In genomic region chr10:78072504-78072903, GRCh38 we compare ENCODE assay signal across 1 cellular context.
TF ChIP-seq lines count a peak whose summit lies in the region.

No MANE protein-coding gene starts in this region.

TF ChIP-seq in K562, 482 proteins besides CTCF, POLR2A, EP300 and RAD21 (continued from another document):
- TF ChIP-seq SMARCA5 (IDR thresholded peaks at IDR 0.05) (peak; percentile 41; the same call in 1 of the 2 replicates), TAF9B (IDR thresholded peaks at IDR 0.05; ENCODE audit: partially characterized antibody) (no peak), NUFIP1 (IDR thresholded peaks at IDR 0.05; ENCODE audit: partially characterized antibody) (no peak), FOS (IDR thresholded peaks at IDR 0.05; ENCODE audit: extremely low read depth, insufficient read length) (no peak), NFIC (IDR thresholded peaks at IDR 0.05) (no peak), MNT (conservative IDR thresholded peaks at IDR 0.05) (no peak), XRCC5 (IDR thresholded peaks at IDR 0.05; ENCODE audit: low read depth, low read length) (no peak), PRMT5 (CRISPR knock-in tag; IDR thresholded peaks at IDR 0.05) (no peak), TFAM (CRISPR knock-in tag; conservative IDR thresholded peaks at IDR 0.05) (no peak), KHSRP (IDR thresholded peaks at IDR 0.05) (no peak), ATF7 (IDR thresholded peaks at IDR 0.05) (peak; percentile 29; the same call in 1 of the 2 replicates), SMARCB1 (IDR thresholded peaks at IDR 0.05; ENCODE audit: insufficient read length, low read depth) (no peak), BRD4 (IDR thresholded peaks at IDR 0.05) (no peak), ETV5 (CRISPR knock-in tag; IDR thresholded peaks at IDR 0.05; ENCODE audit: low read depth) (no peak), RCOR1 (IDR thresholded peaks at IDR 0.05; ENCODE audit: borderline replicate concordance in 1 of 2, low read depth in 2 of 2, low read length in 2 of 2) (peak in 1 of 2 experiments; percentile 89; a peak in 2 of 4 replicates), ZNF311 (CRISPR knock-in tag; IDR thresholded peaks at IDR 0.05) (no peak), TAF1 (IDR thresholded peaks at IDR 0.05; ENCODE audit: control insufficient read depth, extremely low read depth, insufficient read depth, low read length, severe bottlenecking) (no peak), PTBP1 (IDR thresholded peaks at IDR 0.05; ENCODE audit: low read depth, low read length) (no peak), MTF1 (CRISPR knock-in tag; IDR thresholded peaks at IDR 0.05; ENCODE audit: borderline replicate concordance) (no peak), PHF20 (IDR thresholded peaks at IDR 0.05; ENCODE audit: partially characterized antibody) (no peak), RBM25 (IDR thresholded peaks at IDR 0.05; ENCODE audit: low read depth, low read length, severe bottlenecking) (peak; percentile 91), ATF4 (CRISPR knock-in tag; IDR thresholded peaks at IDR 0.05) (peak; percentile 71), KDM1A (IDR thresholded peaks at IDR 0.05) (peak; percentile 13 to 21; a peak in 1 of 4 replicates), CCNT2 (IDR thresholded peaks at IDR 0.05; ENCODE audit: borderline replicate concordance, extremely low read depth, insufficient read length, low read depth, low read length) (no peak), CEBPG (CRISPR knock-in tag; IDR thresholded peaks at IDR 0.05) (peak; percentile 81), CEBPG (tag; conservative IDR thresholded peaks at IDR 0.05 in 1 of 2, IDR thresholded peaks at IDR 0.05 in 1 of 2) (peak; percentile 27 to 92; a peak in 3 of 4 replicates), TRIM24 (IDR thresholded peaks at IDR 0.05) (peak; percentile 75 to 79; a peak in 2 of 4 replicates), TCF7L2 (IDR thresholded peaks at IDR 0.05; ENCODE audit: low read depth, low read length) (no peak), PPARD (CRISPR knock-in tag; IDR thresholded peaks at IDR 0.05) (no peak), FOXA3 (CRISPR knock-in tag; conservative IDR thresholded peaks at IDR 0.05 in 1 of 2, IDR thresholded peaks at IDR 0.05 in 1 of 2) (no peak), POLR2H (tag; IDR thresholded peaks at IDR 0.05; ENCODE audit: low read depth) (no peak), ZNF232 (CRISPR knock-in tag; IDR thresholded peaks at IDR 0.05) (no peak), KLF6 (CRISPR knock-in tag; IDR thresholded peaks at IDR 0.05; ENCODE audit: borderline replicate concordance) (no peak), BACH1 (tag; IDR thresholded peaks at IDR 0.05) (no peak), RBM34 (IDR thresholded peaks at IDR 0.05; ENCODE audit: borderline replicate concordance, insufficient read depth, low read length) (no peak), BDP1 (IDR thresholded peaks at IDR 0.05; ENCODE audit: insufficient read depth, insufficient read length) (no peak), BCOR (IDR thresholded peaks at IDR 0.05) (peak; percentile 95), CREBBP (IDR thresholded peaks at IDR 0.05; ENCODE audit: low read depth, low read length) (no peak), MCM7 (IDR thresholded peaks at IDR 0.05) (no peak), HMG20A (CRISPR knock-in tag; conservative IDR thresholded peaks at IDR 0.05) (no peak), ZBTB1 (CRISPR knock-in tag; IDR thresholded peaks at IDR 0.05; ENCODE audit: borderline replicate concordance, low read depth) (no peak), ARHGAP35 (IDR thresholded peaks at IDR 0.05; ENCODE audit: partially characterized antibody) (no peak), MECOM (CRISPR knock-in tag; IDR thresholded peaks at IDR 0.05) (no peak), ADNP (tag; IDR thresholded peaks at IDR 0.05) (peak; percentile 72; the same call in 1 of the 2 replicates), ARID1B (IDR thresholded peaks at IDR 0.05) (no peak), GTF2A2 (tag; IDR thresholded peaks at IDR 0.05) (no peak), POLR2G (IDR thresholded peaks at IDR 0.05; ENCODE audit: low read depth, low read length) (no peak), ESRRA (IDR thresholded peaks at IDR 0.05; ENCODE audit: borderline replicate concordance, low read depth) (peak; percentile 60), CREB5 (CRISPR knock-in tag; IDR thresholded peaks at IDR 0.05) (no peak), ZNF174 (CRISPR knock-in tag; IDR thresholded peaks at IDR 0.05) (no peak), ZNF140 (CRISPR knock-in tag; IDR thresholded peaks at IDR 0.05) (no peak), MCM5 (IDR thresholded peaks at IDR 0.05; ENCODE audit: low read depth) (no peak), CHCHD3 (CRISPR knock-in tag; IDR thresholded peaks at IDR 0.05) (no peak), ATF3 (IDR thresholded peaks at IDR 0.05) (peak; percentile 42; the same call in 1 of the 2 replicates), ATF3 (CRISPR knock-in tag; conservative IDR thresholded peaks at IDR 0.05) (no peak), ZNF696 (CRISPR knock-in tag; conservative IDR thresholded peaks at IDR 0.05) (no peak), L3MBTL2 (IDR thresholded peaks at IDR 0.05) (no peak), HDAC2 (IDR thresholded peaks at IDR 0.05) (peak; percentile 88; the same call in 1 of the 2 replicates), CHD4 (IDR thresholded peaks at IDR 0.05; ENCODE audit: insufficient read depth, insufficient replicate concordance, low read depth, low read length, poor library complexity, severe bottlenecking) (peak; percentile 58), ZC3H4 (CRISPR knock-in tag; IDR thresholded peaks at IDR 0.05; ENCODE audit: borderline replicate concordance) (no peak), CBX1 (IDR thresholded peaks at IDR 0.05; ENCODE audit: low read depth) (peak; percentile 59; the same call in 1 of the 2 replicates), CEBPB (tag; IDR thresholded peaks at IDR 0.05) (0 out of 2 replicates have a peak, but pooled peaks have one; percentile 17), PCBP2 (IDR thresholded peaks at IDR 0.05; ENCODE audit: low read depth, low read length, poor library complexity, severe bottlenecking) (no peak), ETV6 (IDR thresholded peaks at IDR 0.05; ENCODE audit: borderline replicate concordance in 1 of 2, low read depth in 2 of 2, low read length in 1 of 2) (no peak), ETV6 (CRISPR knock-in tag; IDR thresholded peaks at IDR 0.05; ENCODE audit: borderline replicate concordance) (no peak), ZNF445 (CRISPR knock-in tag; IDR thresholded peaks at IDR 0.05; ENCODE audit: low read depth) (no peak)
- TF ChIP-seq, protein P1, sequence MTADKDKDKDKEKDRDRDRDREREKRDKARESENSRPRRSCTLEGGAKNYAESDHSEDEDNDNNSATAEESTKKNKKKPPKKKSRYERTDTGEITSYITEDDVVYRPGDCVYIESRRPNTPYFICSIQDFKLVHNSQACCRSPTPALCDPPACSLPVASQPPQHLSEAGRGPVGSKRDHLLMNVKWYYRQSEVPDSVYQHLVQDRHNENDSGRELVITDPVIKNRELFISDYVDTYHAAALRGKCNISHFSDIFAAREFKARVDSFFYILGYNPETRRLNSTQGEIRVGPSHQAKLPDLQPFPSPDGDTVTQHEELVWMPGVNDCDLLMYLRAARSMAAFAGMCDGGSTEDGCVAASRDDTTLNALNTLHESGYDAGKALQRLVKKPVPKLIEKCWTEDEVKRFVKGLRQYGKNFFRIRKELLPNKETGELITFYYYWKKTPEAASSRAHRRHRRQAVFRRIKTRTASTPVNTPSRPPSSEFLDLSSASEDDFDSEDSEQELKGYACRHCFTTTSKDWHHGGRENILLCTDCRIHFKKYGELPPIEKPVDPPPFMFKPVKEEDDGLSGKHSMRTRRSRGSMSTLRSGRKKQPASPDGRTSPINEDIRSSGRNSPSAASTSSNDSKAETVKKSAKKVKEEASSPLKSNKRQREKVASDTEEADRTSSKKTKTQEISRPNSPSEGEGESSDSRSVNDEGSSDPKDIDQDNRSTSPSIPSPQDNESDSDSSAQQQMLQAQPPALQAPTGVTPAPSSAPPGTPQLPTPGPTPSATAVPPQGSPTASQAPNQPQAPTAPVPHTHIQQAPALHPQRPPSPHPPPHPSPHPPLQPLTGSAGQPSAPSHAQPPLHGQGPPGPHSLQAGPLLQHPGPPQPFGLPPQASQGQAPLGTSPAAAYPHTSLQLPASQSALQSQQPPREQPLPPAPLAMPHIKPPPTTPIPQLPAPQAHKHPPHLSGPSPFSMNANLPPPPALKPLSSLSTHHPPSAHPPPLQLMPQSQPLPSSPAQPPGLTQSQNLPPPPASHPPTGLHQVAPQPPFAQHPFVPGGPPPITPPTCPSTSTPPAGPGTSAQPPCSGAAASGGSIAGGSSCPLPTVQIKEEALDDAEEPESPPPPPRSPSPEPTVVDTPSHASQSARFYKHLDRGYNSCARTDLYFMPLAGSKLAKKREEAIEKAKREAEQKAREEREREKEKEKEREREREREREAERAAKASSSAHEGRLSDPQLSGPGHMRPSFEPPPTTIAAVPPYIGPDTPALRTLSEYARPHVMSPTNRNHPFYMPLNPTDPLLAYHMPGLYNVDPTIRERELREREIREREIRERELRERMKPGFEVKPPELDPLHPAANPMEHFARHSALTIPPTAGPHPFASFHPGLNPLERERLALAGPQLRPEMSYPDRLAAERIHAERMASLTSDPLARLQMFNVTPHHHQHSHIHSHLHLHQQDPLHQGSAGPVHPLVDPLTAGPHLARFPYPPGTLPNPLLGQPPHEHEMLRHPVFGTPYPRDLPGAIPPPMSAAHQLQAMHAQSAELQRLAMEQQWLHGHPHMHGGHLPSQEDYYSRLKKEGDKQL (CRISPR knock-in tag; IDR thresholded peaks at IDR 0.05; ENCODE audit: borderline replicate concordance), result no peak
- TF ChIP-seq, protein P2, sequence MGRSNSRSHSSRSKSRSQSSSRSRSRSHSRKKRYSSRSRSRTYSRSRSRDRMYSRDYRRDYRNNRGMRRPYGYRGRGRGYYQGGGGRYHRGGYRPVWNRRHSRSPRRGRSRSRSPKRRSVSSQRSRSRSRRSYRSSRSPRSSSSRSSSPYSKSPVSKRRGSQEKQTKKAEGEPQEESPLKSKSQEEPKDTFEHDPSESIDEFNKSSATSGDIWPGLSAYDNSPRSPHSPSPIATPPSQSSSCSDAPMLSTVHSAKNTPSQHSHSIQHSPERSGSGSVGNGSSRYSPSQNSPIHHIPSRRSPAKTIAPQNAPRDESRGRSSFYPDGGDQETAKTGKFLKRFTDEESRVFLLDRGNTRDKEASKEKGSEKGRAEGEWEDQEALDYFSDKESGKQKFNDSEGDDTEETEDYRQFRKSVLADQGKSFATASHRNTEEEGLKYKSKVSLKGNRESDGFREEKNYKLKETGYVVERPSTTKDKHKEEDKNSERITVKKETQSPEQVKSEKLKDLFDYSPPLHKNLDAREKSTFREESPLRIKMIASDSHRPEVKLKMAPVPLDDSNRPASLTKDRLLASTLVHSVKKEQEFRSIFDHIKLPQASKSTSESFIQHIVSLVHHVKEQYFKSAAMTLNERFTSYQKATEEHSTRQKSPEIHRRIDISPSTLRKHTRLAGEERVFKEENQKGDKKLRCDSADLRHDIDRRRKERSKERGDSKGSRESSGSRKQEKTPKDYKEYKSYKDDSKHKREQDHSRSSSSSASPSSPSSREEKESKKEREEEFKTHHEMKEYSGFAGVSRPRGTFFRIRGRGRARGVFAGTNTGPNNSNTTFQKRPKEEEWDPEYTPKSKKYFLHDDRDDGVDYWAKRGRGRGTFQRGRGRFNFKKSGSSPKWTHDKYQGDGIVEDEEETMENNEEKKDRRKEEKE (IDR thresholded peaks at IDR 0.05; ENCODE audit: borderline replicate concordance in 1 of 2, control insufficient read depth in 1 of 2, low read depth in 2 of 2, low read length in 1 of 2), result no peak
